In the genomic region with DNA sequence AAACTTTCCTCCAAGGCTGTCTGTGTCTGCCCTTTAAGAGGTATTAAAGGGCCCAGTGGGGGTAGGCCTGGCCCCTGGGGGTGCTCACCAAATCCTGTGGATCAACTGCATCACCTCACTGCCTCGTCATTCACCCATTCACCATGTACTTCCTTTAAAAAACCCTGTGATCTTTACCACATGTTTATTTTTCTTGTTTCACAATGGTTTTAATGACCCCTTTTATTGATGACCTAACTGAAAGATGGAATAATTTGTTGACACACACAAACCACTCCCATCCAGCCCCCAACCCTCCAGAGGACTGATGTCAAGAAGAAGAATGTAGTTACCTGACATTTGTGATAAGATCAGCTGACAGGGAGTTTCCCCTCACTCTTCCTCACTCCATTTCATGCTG, we compare ENCODE assay signal across 2 cellular contexts.
TF ChIP-seq lines count a peak whose summit lies in the region.

No MANE protein-coding gene starts in this region.

TF ChIP-seq in GM12878, 131 proteins besides CTCF, POLR2A, EP300 and RAD21:
- TF ChIP-seq, protein P1, sequence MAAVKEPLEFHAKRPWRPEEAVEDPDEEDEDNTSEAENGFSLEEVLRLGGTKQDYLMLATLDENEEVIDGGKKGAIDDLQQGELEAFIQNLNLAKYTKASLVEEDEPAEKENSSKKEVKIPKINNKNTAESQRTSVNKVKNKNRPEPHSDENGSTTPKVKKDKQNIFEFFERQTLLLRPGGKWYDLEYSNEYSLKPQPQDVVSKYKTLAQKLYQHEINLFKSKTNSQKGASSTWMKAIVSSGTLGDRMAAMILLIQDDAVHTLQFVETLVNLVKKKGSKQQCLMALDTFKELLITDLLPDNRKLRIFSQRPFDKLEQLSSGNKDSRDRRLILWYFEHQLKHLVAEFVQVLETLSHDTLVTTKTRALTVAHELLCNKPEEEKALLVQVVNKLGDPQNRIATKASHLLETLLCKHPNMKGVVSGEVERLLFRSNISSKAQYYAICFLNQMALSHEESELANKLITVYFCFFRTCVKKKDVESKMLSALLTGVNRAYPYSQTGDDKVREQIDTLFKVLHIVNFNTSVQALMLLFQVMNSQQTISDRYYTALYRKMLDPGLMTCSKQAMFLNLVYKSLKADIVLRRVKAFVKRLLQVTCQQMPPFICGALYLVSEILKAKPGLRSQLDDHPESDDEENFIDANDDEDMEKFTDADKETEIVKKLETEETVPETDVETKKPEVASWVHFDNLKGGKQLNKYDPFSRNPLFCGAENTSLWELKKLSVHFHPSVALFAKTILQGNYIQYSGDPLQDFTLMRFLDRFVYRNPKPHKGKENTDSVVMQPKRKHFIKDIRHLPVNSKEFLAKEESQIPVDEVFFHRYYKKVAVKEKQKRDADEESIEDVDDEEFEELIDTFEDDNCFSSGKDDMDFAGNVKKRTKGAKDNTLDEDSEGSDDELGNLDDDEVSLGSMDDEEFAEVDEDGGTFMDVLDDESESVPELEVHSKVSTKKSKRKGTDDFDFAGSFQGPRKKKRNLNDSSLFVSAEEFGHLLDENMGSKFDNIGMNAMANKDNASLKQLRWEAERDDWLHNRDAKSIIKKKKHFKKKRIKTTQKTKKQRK (IDR thresholded peaks at IDR 0.05; ENCODE audit: low read depth, low read length), result no peak
- TF ChIP-seq, protein P2, sequence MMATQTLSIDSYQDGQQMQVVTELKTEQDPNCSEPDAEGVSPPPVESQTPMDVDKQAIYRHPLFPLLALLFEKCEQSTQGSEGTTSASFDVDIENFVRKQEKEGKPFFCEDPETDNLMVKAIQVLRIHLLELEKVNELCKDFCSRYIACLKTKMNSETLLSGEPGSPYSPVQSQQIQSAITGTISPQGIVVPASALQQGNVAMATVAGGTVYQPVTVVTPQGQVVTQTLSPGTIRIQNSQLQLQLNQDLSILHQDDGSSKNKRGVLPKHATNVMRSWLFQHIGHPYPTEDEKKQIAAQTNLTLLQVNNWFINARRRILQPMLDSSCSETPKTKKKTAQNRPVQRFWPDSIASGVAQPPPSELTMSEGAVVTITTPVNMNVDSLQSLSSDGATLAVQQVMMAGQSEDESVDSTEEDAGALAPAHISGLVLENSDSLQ (IDR thresholded peaks at IDR 0.05), result 0 out of 2 replicates have a peak, but pooled peaks have one; percentile 19

TF ChIP-seq in HepG2, 621 proteins besides CTCF, POLR2A, EP300 and RAD21:
- TF ChIP-seq, protein P3, sequence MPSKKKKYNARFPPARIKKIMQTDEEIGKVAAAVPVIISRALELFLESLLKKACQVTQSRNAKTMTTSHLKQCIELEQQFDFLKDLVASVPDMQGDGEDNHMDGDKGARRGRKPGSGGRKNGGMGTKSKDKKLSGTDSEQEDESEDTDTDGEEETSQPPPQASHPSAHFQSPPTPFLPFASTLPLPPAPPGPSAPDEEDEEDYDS (CRISPR knock-in tag; IDR thresholded peaks at IDR 0.05), result no peak
- TF ChIP-seq, protein P4, sequence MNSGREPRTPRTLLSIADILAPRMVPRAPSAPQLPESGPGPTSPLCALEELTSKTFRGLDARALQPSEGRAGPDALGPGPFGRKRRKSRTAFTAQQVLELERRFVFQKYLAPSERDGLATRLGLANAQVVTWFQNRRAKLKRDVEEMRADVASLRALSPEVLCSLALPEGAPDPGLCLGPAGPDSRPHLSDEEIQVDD (CRISPR knock-in tag; IDR thresholded peaks at IDR 0.05; ENCODE audit: borderline replicate concordance), result no peak
- TF ChIP-seq PAWR (CRISPR knock-in tag; IDR thresholded peaks at IDR 0.05; ENCODE audit: borderline replicate concordance) (no peak), HNRNPK (IDR thresholded peaks at IDR 0.05; ENCODE audit: low read depth, low read length, poor library complexity, severe bottlenecking) (no peak), ETV6 (CRISPR knock-in tag; conservative IDR thresholded peaks at IDR 0.05) (no peak), PTBP1 (IDR thresholded peaks at IDR 0.05; ENCODE audit: low read depth, low read length, poor library complexity, severe bottlenecking) (no peak), NFE2L1 (CRISPR knock-in tag; IDR thresholded peaks at IDR 0.05; ENCODE audit: borderline replicate concordance) (no peak)
